39 cellular contexts compared by ENCODE assay signal in genomic region chr5:174817610-174818009, GRCh38.
"Had no signal": no experiment of that assay in that cellular context is flagged by ENCODE, and none has a peak within 500 bp of the region (broad histone marks: within the 10 kb centered on the region; RNA-seq: fewer than 3 reads in every experiment).

No MANE protein-coding gene starts in this region.

- H3K27me3 Mint-ChIP-seq: activated naive CD4-positive, alpha-beta T cell treated with anti-CD3 and anti-CD28 coated beads, Interleukin-2, amount 10 ng/mL, durations not matched to agents 7 days and 5 days; activated naive CD8-positive, alpha-beta T cell; activated naive CD8-positive, alpha-beta T cell treated with anti-CD3 and anti-CD28 coated beads, Interleukin-2, amount 10 ng/mL, durations not matched to agents 7 days and 5 days had no signal

- H3K36me3 Mint-ChIP-seq: activated naive CD4-positive, alpha-beta T cell treated with anti-CD3 and anti-CD28 coated beads, Interleukin-2, amount 10 ng/mL, durations not matched to agents 7 days and 5 days; activated naive CD4-positive, alpha-beta T cell treated with anti-CD3 and anti-CD28 coated beads, Interleukin-2, amount 50 U/mL, for 24 hours; activated naive CD8-positive, alpha-beta T cell; activated naive CD8-positive, alpha-beta T cell treated with anti-CD3 and anti-CD28 coated beads for 36 hours; activated naive CD8-positive, alpha-beta T cell treated with anti-CD3 and anti-CD28 coated beads, Interleukin-2, amount 10 ng/mL, durations not matched to agents 7 days and 5 days; brain had no signal

- H3K27ac ChIP-seq: adrenal gland, ascending aorta, body of pancreas, brain microvascular endothelial cell, breast epithelium, cardiac muscle cell had no signal

- H3K4me3 ChIP-seq: adrenal gland, ascending aorta, body of pancreas, breast epithelium, cardiac muscle cell had no signal

- H3K4me3 Mint-ChIP-seq: activated naive CD4-positive, alpha-beta T cell treated with anti-CD3 and anti-CD28 coated beads for 36 hours; activated naive CD4-positive, alpha-beta T cell treated with anti-CD3 and anti-CD28 coated beads, Interleukin-2, amount 10 ng/mL, durations not matched to agents 7 days and 5 days; activated naive CD4-positive, alpha-beta T cell treated with anti-CD3 and anti-CD28 coated beads, Interleukin-2, amount 50 U/mL, for 24 hours; activated naive CD8-positive, alpha-beta T cell; activated naive CD8-positive, alpha-beta T cell treated with anti-CD3 and anti-CD28 coated beads for 36 hours; activated naive CD8-positive, alpha-beta T cell treated with anti-CD3 and anti-CD28 coated beads, Interleukin-2, amount 10 ng/mL, durations not matched to agents 7 days and 5 days; activated naive CD8-positive, alpha-beta T cell treated with anti-CD3 and anti-CD28 coated beads, Interleukin-2, amount 50 U/mL, for 24 hours; activated T-cell treated with anti-CD3 and anti-CD28 coated beads, Interleukin-2, amount 50 U/mL, for 24 hours; activated T-cell treated with anti-CD3 and anti-CD28 coated beads, Interleukin-2, amount 50 U/mL, for 4 hours; activated T-cell treated with anti-CD3 and anti-CD28 coated beads, Interleukin-2, amount 50 U/mL, for 72 hours; activated T-helper 1 cell treated with anti-CD3 and anti-CD28 coated beads, Interleukin-12 subunit alpha, Interleukin-12 subunit beta, Interleukin-2, Interleukin-4 antibody, amounts not matched to agents 30 ng/mL and 10 ng/mL and 1 ng/mL, durations not matched to agents 14 hours and 24 hours and 36 hours; activated T-helper 17 cell treated with anti-CD3 and anti-CD28 coated beads, Interleukin-2, amount 50 U/mL, for 72 hours; brain; central memory CD8-positive, alpha-beta T cell had no signal

- H3K9me3 ChIP-seq: adrenal gland, body of pancreas had no signal

- FAIRE-seq: astrocyte, bronchial epithelial cell had no signal

- H3K27ac Mint-ChIP-seq: activated naive CD4-positive, alpha-beta T cell treated with anti-CD3 and anti-CD28 coated beads for 36 hours; activated naive CD4-positive, alpha-beta T cell treated with anti-CD3 and anti-CD28 coated beads, Interleukin-2, amount 10 ng/mL, durations not matched to agents 7 days and 5 days; activated naive CD4-positive, alpha-beta T cell treated with anti-CD3 and anti-CD28 coated beads, Interleukin-2, amount 50 U/mL, for 24 hours; activated naive CD4-positive, alpha-beta T cell treated with anti-CD3 and anti-CD28 coated beads, Interleukin-2, amount 50 U/mL, for 72 hours; activated naive CD8-positive, alpha-beta T cell; activated naive CD8-positive, alpha-beta T cell treated with anti-CD3 and anti-CD28 coated beads for 36 hours; activated naive CD8-positive, alpha-beta T cell treated with anti-CD3 and anti-CD28 coated beads, Interleukin-2, amount 10 ng/mL, durations not matched to agents 7 days and 5 days; activated naive CD8-positive, alpha-beta T cell treated with anti-CD3 and anti-CD28 coated beads, Interleukin-2, amount 50 U/mL, for 24 hours; activated T-cell treated with anti-CD3 and anti-CD28 coated beads, Interleukin-2, amount 50 U/mL, for 24 hours; activated T-cell treated with anti-CD3 and anti-CD28 coated beads, Interleukin-2, amount 50 U/mL, for 72 hours; activated T-helper 1 cell treated with anti-CD3 and anti-CD28 coated beads, Interleukin-12 subunit alpha, Interleukin-12 subunit beta, Interleukin-2, Interleukin-4 antibody, amounts not matched to agents 30 ng/mL and 10 ng/mL and 1 ng/mL, durations not matched to agents 14 hours and 24 hours and 36 hours; activated T-helper 17 cell treated with anti-CD3 and anti-CD28 coated beads, Interleukin-2, amount 50 U/mL, for 72 hours; activated T-helper 2 cell treated with anti-CD3 and anti-CD28 coated beads, Interferon-gamma antibody, Interleukin-2, Interleukin-4, amounts not matched to agents 10 μg/mL and 5 μg/mL and 100 μg/mL, durations not matched to agents 14 hours and 24 hours and 36 hours; brain had no signal

- H3K36me3 ChIP-seq: adrenal gland, ascending aorta, brain microvascular endothelial cell, breast epithelium, cardiac muscle cell had no signal

- ATAC-seq: activated naive CD4-positive, alpha-beta T cell treated with anti-CD3 and anti-CD28 coated beads, Interleukin-2, amount 50 U/mL, for 72 hours; activated naive CD8-positive, alpha-beta T cell treated with anti-CD3 and anti-CD28 coated beads, Interleukin-2, amount 50 U/mL, for 24 hours; activated T-cell treated with anti-CD3 and anti-CD28 coated beads, Interleukin-2, amount 50 U/mL, for 4 hours; activated T-cell treated with anti-CD3 and anti-CD28 coated beads, Interleukin-2, amount 50 U/mL, for 72 hours; activated T-helper 17 cell treated with anti-CD3 and anti-CD28 coated beads, Interleukin-2, amount 50 U/mL, for 72 hours; body of pancreas had no signal

- DNase-seq: activated effector memory CD4-positive, alpha-beta T cell treated with anti-CD3 and anti-CD28 coated beads, Interleukin-2, amount 50 U/mL, for 16 hours; activated effector memory CD4-positive, alpha-beta T cell treated with Interleukin-2 at 50 U/mL for 16 hours; activated gamma-delta T cell; activated gamma-delta T cell treated with Interleukin-2 at 50 U/mL for 16 hours; activated naive CD4-positive, alpha-beta T cell; activated naive CD4-positive, alpha-beta T cell treated with anti-CD3 and anti-CD28 coated beads for 36 hours; activated naive CD4-positive, alpha-beta T cell treated with anti-CD3 and anti-CD28 coated beads, Interleukin-2, amount 10 ng/mL, durations not matched to agents 7 days and 5 days; activated naive CD4-positive, alpha-beta T cell treated with anti-CD3 and anti-CD28 coated beads, Interleukin-2, amount 50 U/mL, for 16 hours; activated naive CD4-positive, alpha-beta T cell treated with Interleukin-2 at 50 U/mL for 16 hours; activated naive CD8-positive, alpha-beta T cell treated with anti-CD3 and anti-CD28 coated beads for 36 hours; activated naive CD8-positive, alpha-beta T cell treated with anti-CD3 and anti-CD28 coated beads, Interleukin-2, amount 10 ng/mL, durations not matched to agents 7 days and 5 days; activated naive CD8-positive, alpha-beta T cell treated with anti-CD3 and anti-CD28 coated beads, Interleukin-2, amount 50 U/mL, for 24 hours; activated T-cell treated with anti-CD3 and anti-CD28 coated beads, Interleukin-2, amount 50 U/mL, for 24 hours; activated T-cell treated with anti-CD3 and anti-CD28 coated beads, Interleukin-2, amount 50 U/mL, for 4 hours; activated T-cell treated with anti-CD3 and anti-CD28 coated beads, Interleukin-2, amount 50 U/mL, for 48 hours; activated T-cell treated with anti-CD3 and anti-CD28 coated beads, Interleukin-2, amount 50 U/mL, for 72 hours; adrenal gland; amniotic stem cell; amygdala; anterior cingulate cortex; aorta; body of pancreas; brain microvascular endothelial cell; caudate nucleus; central memory CD4-positive, alpha-beta T cell; cerebellar nuclear complex had no signal

- H3K27me3 ChIP-seq: adrenal gland, ascending aorta, body of pancreas, brain microvascular endothelial cell, breast epithelium, cardiac muscle cell had no signal

- H3K9me3 Mint-ChIP-seq: activated naive CD4-positive, alpha-beta T cell treated with anti-CD3 and anti-CD28 coated beads, Interleukin-2, amount 10 ng/mL, durations not matched to agents 7 days and 5 days; activated naive CD8-positive, alpha-beta T cell treated with anti-CD3 and anti-CD28 coated beads, Interleukin-2, amount 10 ng/mL, durations not matched to agents 7 days and 5 days had no signal

- H3K4me1 ChIP-seq: adrenal gland, ascending aorta, body of pancreas, breast epithelium had no signal

- H3K4me1 Mint-ChIP-seq: activated naive CD4-positive, alpha-beta T cell treated with anti-CD3 and anti-CD28 coated beads, Interleukin-2, amount 10 ng/mL, durations not matched to agents 7 days and 5 days; activated naive CD4-positive, alpha-beta T cell treated with anti-CD3 and anti-CD28 coated beads, Interleukin-2, amount 50 U/mL, for 24 hours; activated naive CD8-positive, alpha-beta T cell treated with anti-CD3 and anti-CD28 coated beads for 36 hours; activated naive CD8-positive, alpha-beta T cell treated with anti-CD3 and anti-CD28 coated beads, Interleukin-2, amount 10 ng/mL, durations not matched to agents 7 days and 5 days; activated naive CD8-positive, alpha-beta T cell treated with anti-CD3 and anti-CD28 coated beads, Interleukin-2, amount 50 U/mL, for 24 hours; activated T-helper 17 cell treated with anti-CD3 and anti-CD28 coated beads, Interleukin-2, amount 50 U/mL, for 72 hours; brain; central memory CD8-positive, alpha-beta T cell had no signal
